8 cellular contexts compared by ENCODE assay signal in genomic region chr2:218781691-218782528, GRCh38. TPM values are rescaled to one million over a fixed set of nuclear protein-coding genes. Genes with fewer than 3 reads are reported as not detected.
DNase-seq lines count a peak whose midpoint lies in the region; ATAC-seq and TF ChIP-seq lines count a peak whose summit lies in the region.

Gene CYP27A1, plus strand, starts transcription at chr2:218782147. Its CDS starts 36 bp downstream, at chr2:218782183.

- H3K4me3 Mint-ChIP-seq in progenitor cell of endocrine pancreas (ENCODE audit: low read depth), result peak within 1 kb of the TSS; percentile 80

- DNase-seq in DMS 273 (lab: John Stamatoyannopoulos, UW; ENCODE audit: unreplicated experiment) (peak; percentile 20), DMS 273 treated with DMSO at 0.1 percent for 48 hours (lab: John Stamatoyannopoulos, UW) (no peak), amygdala (lab: John Stamatoyannopoulos, UW) (peak in 44 of 56 donors; percentile 8 to 77 (median 54)), right cardiac atrium (peak; percentile 67 to 88 (median 81)), progenitor cell of endocrine pancreas (ENCODE audit: low spot score, unreplicated experiment) (peak; percentile 25)

- peaks cover 34% of the 10 kb centered on the region for H3K4me1 Mint-ChIP-seq in progenitor cell of endocrine pancreas (ENCODE audit: low read depth)

- peaks cover 8% of the 10 kb centered on the region for H3K36me3 Mint-ChIP-seq in progenitor cell of endocrine pancreas (ENCODE audit: insufficient read depth)

- intact Hi-C loops in right cardiac atrium (cut with DNase I), result no loop called here

- WGBS in right cardiac atrium, result 1% methylated on average over 76 of the region's 76 CpGs

- peak within 1 kb of the TSS; percentile 46 for H3K4me3 ChIP-seq in right cardiac atrium (ENCODE audit: low read length)

- no peaks in the 10 kb centered on the region for H3K27me3 Mint-ChIP-seq in progenitor cell of endocrine pancreas

- H3K27ac ChIP-seq in right cardiac atrium (ENCODE audit: low read length), result peak within 1 kb of the TSS; percentile 49

- no peaks in the 10 kb centered on the region for H3K27me3 ChIP-seq in right cardiac atrium (ENCODE audit: control insufficient read depth, insufficient read depth)

- H3K4me1 ChIP-seq in right cardiac atrium (ENCODE audit: control insufficient read depth, insufficient read depth, low read length), result no peaks in the 10 kb centered on the region

- peak within 1 kb of the TSS; percentile 96 for H3K27ac Mint-ChIP-seq in progenitor cell of endocrine pancreas

- peaks cover 6% of the 10 kb centered on the region for H3K9me3 Mint-ChIP-seq in progenitor cell of endocrine pancreas (ENCODE audit: low read depth)

- ATAC-seq in right cardiac atrium (peak; percentile 93 to 94), GM19395 (IDR thresholded peaks at IDR 0.05; ENCODE audit: unreplicated experiment) (no peak), HG02884 (IDR thresholded peaks at IDR 0.05; ENCODE audit: unreplicated experiment) (no peak), HG03108 (IDR thresholded peaks at IDR 0.05; ENCODE audit: unreplicated experiment) (no peak)

- no peak for TF ChIP-seq CTCF in progenitor cell of endocrine pancreas (IDR thresholded peaks at IDR 0.05; ENCODE audit: unreplicated experiment)

- H3K9me3 ChIP-seq in right cardiac atrium (ENCODE audit: control insufficient read depth, low read length), result no peaks in the 10 kb centered on the region

RNA-seq across cellular contexts. Expression of gene CYP27A1, which starts in this region (rescaled TPM):
- total RNA-seq in right cardiac atrium (10 to 100 TPM; 15.0 to 20.2 (median 16.3) TPM), progenitor cell of endocrine pancreas (15.1 and 16.4 TPM in 2 replicates)
- 14.0 TPM for polyA plus RNA-seq in right cardiac atrium

Comparison
In these comparisons a context has a peak if more than half of its experiments do, and no peak if none do; other contexts are left out.
1. ATAC-seq: peak in right cardiac atrium (2 of 2); none in GM19395 (single experiment), HG02884 (single experiment) and HG03108 (single experiment).